In the genomic region with DNA sequence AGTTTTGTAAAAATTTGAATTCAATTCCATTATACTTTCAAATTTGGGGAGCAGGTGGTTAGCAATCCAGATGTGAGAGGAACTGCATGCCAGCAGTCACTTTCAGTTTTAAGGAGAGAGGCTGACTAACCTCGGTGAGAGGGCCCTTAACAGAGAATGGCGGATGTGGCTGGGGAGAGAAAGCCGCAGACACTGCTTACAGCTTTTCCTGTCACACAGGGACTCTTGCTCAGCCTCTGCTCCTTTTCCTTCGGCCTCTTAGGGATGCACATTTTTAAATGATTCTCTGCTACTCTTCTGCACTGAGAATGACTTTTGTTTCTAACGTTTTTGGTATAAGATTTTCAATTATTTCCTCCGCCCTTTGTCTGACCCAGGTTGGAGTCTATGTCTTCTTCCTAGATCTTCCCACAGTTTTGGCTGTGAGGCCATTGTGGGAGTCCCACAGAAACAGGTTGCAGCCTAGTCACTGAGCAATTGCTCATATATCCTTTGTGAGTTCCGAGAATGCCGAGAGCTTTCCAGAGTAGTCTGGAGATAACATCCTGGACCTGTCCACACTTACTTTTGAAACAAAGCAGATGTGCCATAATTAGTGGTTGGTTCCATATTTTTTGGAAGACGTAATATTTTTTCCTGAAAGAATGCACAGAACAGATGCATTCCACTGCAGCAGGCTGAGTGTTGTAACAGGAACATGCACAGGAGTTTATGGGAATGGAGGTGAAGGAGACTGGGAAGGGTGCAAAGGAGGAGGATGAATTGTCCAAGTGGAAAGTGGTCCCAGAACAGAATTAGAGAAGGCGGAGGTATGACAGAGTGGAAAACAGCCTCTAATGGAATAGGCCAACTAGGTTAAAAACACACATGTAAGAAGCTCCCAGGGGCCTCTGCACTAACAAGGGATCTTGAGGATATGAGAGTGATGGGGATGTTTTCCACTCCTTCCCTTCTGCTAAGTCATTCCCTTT, we compare ENCODE assay signal across 1 cellular context.
A peak's percentile ranks its signal among the peaks of the same experiment; 100 is the strongest.
TF ChIP-seq lines count a peak whose summit lies in the region.

No MANE protein-coding gene starts in this region.

TF ChIP-seq in SK-N-SH treated with all-trans-retinoic acid at 6 μM for 48 hours, 23 proteins besides CTCF, POLR2A, EP300 and RAD21 (continued from another document):
- TF ChIP-seq, protein P1, sequence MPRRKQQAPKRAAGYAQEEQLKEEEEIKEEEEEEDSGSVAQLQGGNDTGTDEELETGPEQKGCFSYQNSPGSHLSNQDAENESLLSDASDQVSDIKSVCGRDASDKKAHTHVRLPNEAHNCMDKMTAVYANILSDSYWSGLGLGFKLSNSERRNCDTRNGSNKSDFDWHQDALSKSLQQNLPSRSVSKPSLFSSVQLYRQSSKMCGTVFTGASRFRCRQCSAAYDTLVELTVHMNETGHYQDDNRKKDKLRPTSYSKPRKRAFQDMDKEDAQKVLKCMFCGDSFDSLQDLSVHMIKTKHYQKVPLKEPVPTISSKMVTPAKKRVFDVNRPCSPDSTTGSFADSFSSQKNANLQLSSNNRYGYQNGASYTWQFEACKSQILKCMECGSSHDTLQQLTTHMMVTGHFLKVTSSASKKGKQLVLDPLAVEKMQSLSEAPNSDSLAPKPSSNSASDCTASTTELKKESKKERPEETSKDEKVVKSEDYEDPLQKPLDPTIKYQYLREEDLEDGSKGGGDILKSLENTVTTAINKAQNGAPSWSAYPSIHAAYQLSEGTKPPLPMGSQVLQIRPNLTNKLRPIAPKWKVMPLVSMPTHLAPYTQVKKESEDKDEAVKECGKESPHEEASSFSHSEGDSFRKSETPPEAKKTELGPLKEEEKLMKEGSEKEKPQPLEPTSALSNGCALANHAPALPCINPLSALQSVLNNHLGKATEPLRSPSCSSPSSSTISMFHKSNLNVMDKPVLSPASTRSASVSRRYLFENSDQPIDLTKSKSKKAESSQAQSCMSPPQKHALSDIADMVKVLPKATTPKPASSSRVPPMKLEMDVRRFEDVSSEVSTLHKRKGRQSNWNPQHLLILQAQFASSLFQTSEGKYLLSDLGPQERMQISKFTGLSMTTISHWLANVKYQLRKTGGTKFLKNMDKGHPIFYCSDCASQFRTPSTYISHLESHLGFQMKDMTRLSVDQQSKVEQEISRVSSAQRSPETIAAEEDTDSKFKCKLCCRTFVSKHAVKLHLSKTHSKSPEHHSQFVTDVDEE (CRISPR knock-in tag; IDR thresholded peaks at IDR 0.05): peak; percentile 77; the same call in 1 of the 2 replicates
- TF ChIP-seq TCF4 (CRISPR knock-in tag; IDR thresholded peaks at IDR 0.05; ENCODE audit: borderline replicate concordance): peak; percentile 93
- TF ChIP-seq, protein P2, sequence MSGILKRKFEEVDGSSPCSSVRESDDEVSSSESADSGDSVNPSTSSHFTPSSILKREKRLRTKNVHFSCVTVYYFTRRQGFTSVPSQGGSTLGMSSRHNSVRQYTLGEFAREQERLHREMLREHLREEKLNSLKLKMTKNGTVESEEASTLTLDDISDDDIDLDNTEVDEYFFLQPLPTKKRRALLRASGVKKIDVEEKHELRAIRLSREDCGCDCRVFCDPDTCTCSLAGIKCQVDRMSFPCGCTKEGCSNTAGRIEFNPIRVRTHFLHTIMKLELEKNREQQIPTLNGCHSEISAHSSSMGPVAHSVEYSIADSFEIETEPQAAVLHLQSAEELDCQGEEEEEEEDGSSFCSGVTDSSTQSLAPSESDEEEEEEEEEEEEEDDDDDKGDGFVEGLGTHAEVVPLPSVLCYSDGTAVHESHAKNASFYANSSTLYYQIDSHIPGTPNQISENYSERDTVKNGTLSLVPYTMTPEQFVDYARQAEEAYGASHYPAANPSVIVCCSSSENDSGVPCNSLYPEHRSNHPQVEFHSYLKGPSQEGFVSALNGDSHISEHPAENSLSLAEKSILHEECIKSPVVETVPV (CRISPR knock-in tag; IDR thresholded peaks at IDR 0.05): no peak
- no peak for TF ChIP-seq ARNTL (CRISPR knock-in tag; IDR thresholded peaks at IDR 0.05; ENCODE audit: borderline replicate concordance, low read depth)
- no peak for TF ChIP-seq PPARA (CRISPR knock-in tag; IDR thresholded peaks at IDR 0.05; ENCODE audit: borderline replicate concordance)
- no peak for TF ChIP-seq ZNF565 (CRISPR knock-in tag; conservative IDR thresholded peaks at IDR 0.05; ENCODE audit: low read depth)
- peak; percentile 54; the same call in 1 of the 2 replicates for TF ChIP-seq TOX (CRISPR knock-in tag; IDR thresholded peaks at IDR 0.05; ENCODE audit: borderline replicate concordance)
